ENCODE assay signal across 27 cellular contexts in genomic region chr1:167247754-167248153, GRCh38.
"Had no signal": no experiment of that assay in that cellular context is flagged by ENCODE, and none has a peak within 500 bp of the region (broad histone marks: within the 10 kb centered on the region; RNA-seq: fewer than 3 reads in every experiment).

No MANE protein-coding gene starts in this region.

- DNase-seq: activated CD4-positive, alpha-beta T cell treated with anti-CD3 and anti-CD28 coated beads for 48 hours; activated CD4-positive, alpha-beta T cell treated with anti-CD3 and anti-CD28 coated beads, Interleukin-2, amount 50 U/mL, for 4 hours; activated CD4-positive, CD25-positive, alpha-beta regulatory T cell treated with anti-CD3 and anti-CD28 coated beads, Interleukin-2, amount 50 U/mL, for 72 hours; activated CD8-positive, alpha-beta memory T cell treated with anti-CD3 and anti-CD28 coated beads, Interleukin-2, amount 10 ng/mL, durations not matched to agents 7 days and 5 days; activated effector memory CD4-positive, alpha-beta T cell treated with anti-CD3 and anti-CD28 coated beads, Interleukin-2, amount 50 U/mL, for 16 hours; activated naive CD4-positive, alpha-beta T cell treated with Interleukin-2 at 50 U/mL for 16 hours; activated naive CD8-positive, alpha-beta T cell treated with anti-CD3 and anti-CD28 coated beads, Interleukin-2, amount 50 U/mL, for 24 hours; activated T-cell treated with anti-CD3 and anti-CD28 coated beads, Interleukin-2, amount 50 U/mL, for 4 hours; amniotic stem cell; body of pancreas; Kasumi-1; NCI-H1092; NCI-H1417 treated with DMSO at 0.1 percent for 48 hours; NCI-H1694; NCI-H2029; NCI-H2107; NCI-H2171 treated with DMSO at 0.1 percent for 48 hours; NCI-H226; NCI-H774; Peyer's patch; SHP77 had no signal

- H3K9me3 ChIP-seq: ascending aorta, body of pancreas, Peyer's patch, SJSA1 had no signal

- FAIRE-seq: bronchial epithelial cell had no signal

- ATAC-seq: activated CD8-positive, alpha-beta memory T cell treated with anti-CD3 and anti-CD28 coated beads, Interleukin-2, amount 10 ng/mL, durations not matched to agents 7 days and 5 days; activated naive CD4-positive, alpha-beta T cell treated with anti-CD3 and anti-CD28 coated beads, Interleukin-2, amount 50 U/mL, for 72 hours; activated naive CD8-positive, alpha-beta T cell treated with anti-CD3 and anti-CD28 coated beads, Interleukin-2, amount 50 U/mL, for 24 hours; activated T-cell treated with anti-CD3 and anti-CD28 coated beads, Interleukin-2, amount 50 U/mL, for 4 hours; body of pancreas; SK-N-SH treated with all-trans-retinoic acid at 6 μM for 48 hours had no signal

- H3K36me3 ChIP-seq: ascending aorta, Peyer's patch, SJSA1 had no signal

- H3K4me1 ChIP-seq: Peyer's patch, SJSA1 had no signal

- H3K4me3 ChIP-seq: ascending aorta, body of pancreas, Peyer's patch, SJSA1 had no signal

- H3K27ac ChIP-seq: ascending aorta, body of pancreas, Peyer's patch, RWPE1, SJSA1 had no signal

- H3K27me3 ChIP-seq: ascending aorta, body of pancreas, Peyer's patch, SJSA1 had no signal
